In the genomic region with DNA sequence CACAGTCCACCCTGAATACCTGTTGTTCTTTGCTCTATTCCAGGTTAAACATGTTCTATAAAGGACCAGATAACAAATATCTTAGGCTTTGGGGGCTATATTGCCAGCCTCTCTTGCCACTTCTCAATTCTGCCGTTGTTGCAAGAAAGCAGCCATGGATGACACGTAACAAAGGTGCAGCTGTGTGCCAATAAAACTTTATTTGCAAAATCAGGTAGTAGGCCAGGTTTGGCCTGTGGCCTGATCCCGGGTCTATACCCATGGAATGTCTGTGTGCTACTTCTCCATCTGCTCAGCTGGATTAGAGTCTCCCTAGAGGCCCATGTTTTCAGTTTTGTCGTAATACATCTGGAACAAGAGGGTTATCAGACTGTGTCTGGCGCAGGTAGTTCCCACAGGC, we compare ENCODE assay signal across 34 cellular contexts.
"Had no signal": no experiment of that assay in that cellular context is flagged by ENCODE, and none has a peak within 500 bp of the region (broad histone marks: within the 10 kb centered on the region; RNA-seq: fewer than 3 reads in every experiment).

No MANE protein-coding gene starts in this region.

- H3K4me3 Mint-ChIP-seq: activated B cell treated with CpG ODN at 0.5 μM for 24 hours; activated CD8-positive, alpha-beta T cell treated with anti-CD3 and anti-CD28 coated beads for 36 hours; activated naive CD8-positive, alpha-beta T cell; activated T-cell treated with anti-CD3 and anti-CD28 coated beads, Interleukin-2, amount 50 U/mL, for 4 hours; activated T-helper 17 cell treated with anti-CD3 and anti-CD28 coated beads, Interleukin-2, amount 50 U/mL, for 72 hours; central memory CD8-positive, alpha-beta T cell; dendritic cell treated with granulocyte-macrophage colony-stimulating factor and Interleukin-4, amounts not matched to agents 40 ng/mL and 50 ng/mL, for 4 days; T-helper 17 cell; T-helper 2 cell treated with Interferon-gamma antibody and Interleukin-4, amounts not matched to agents 5 μg/mL and 100 μg/mL, for 36 hours had no signal

- H3K9me3 Mint-ChIP-seq: activated B cell treated with CpG ODN at 0.5 μM for 24 hours; activated CD8-positive, alpha-beta T cell treated with anti-CD3 and anti-CD28 coated beads for 36 hours; activated T-cell treated with anti-CD3 and anti-CD28 coated beads, Interleukin-2, amount 50 U/mL, for 4 hours; activated T-helper 17 cell treated with anti-CD3 and anti-CD28 coated beads, Interleukin-2, amount 50 U/mL, for 72 hours; central memory CD8-positive, alpha-beta T cell; dendritic cell treated with granulocyte-macrophage colony-stimulating factor and Interleukin-4, amounts not matched to agents 40 ng/mL and 50 ng/mL, for 4 days; T-helper 2 cell treated with Interferon-gamma antibody and Interleukin-4, amounts not matched to agents 5 μg/mL and 100 μg/mL, for 36 hours had no signal

- H3K27me3 ChIP-seq: brain microvascular endothelial cell had no signal

- H3K4me1 Mint-ChIP-seq: activated B cell treated with CpG ODN at 0.5 μM for 24 hours; activated T-helper 17 cell treated with anti-CD3 and anti-CD28 coated beads, Interleukin-2, amount 50 U/mL, for 72 hours; central memory CD8-positive, alpha-beta T cell; T-helper 17 cell had no signal

- DNase-seq: activated B cell treated with CpG ODN at 0.5 μM for 24 hours; activated CD4-positive, alpha-beta T cell treated with anti-CD3 and anti-CD28 coated beads for 48 hours; activated CD4-positive, alpha-beta T cell treated with anti-CD3 and anti-CD28 coated beads, Interleukin-2, amount 50 U/mL, for 1 hour; activated CD4-positive, alpha-beta T cell treated with anti-CD3 and anti-CD28 coated beads, Interleukin-2, amount 50 U/mL, for 48 hours; activated CD8-positive, alpha-beta memory T cell treated with anti-CD3 and anti-CD28 coated beads for 24 hours; activated CD8-positive, alpha-beta T cell treated with anti-CD3 and anti-CD28 coated beads for 36 hours; activated effector memory CD4-positive, alpha-beta T cell treated with Interleukin-2 at 50 U/mL for 16 hours; activated gamma-delta T cell treated with Interleukin-2 at 50 U/mL for 16 hours; activated naive CD4-positive, alpha-beta T cell treated with anti-CD3 and anti-CD28 coated beads, Interleukin-2, amount 50 U/mL, for 16 hours; activated naive CD4-positive, alpha-beta T cell treated with Interleukin-2 at 50 U/mL for 16 hours; activated T-cell treated with anti-CD3 and anti-CD28 coated beads, Interleukin-2, amount 50 U/mL, for 4 hours; amniotic stem cell; anterior cingulate cortex; brain microvascular endothelial cell; dorsolateral prefrontal cortex; effector memory CD4-positive, alpha-beta T cell; erythroblast; foreskin keratinocyte; gastrocnemius medialis; glutamatergic neuron; heart left ventricle; T-helper 17 cell; T1000; WERI-Rb-1 had no signal

- H3K27ac Mint-ChIP-seq: activated B cell treated with CpG ODN at 0.5 μM for 24 hours; activated CD8-positive, alpha-beta T cell treated with anti-CD3 and anti-CD28 coated beads for 36 hours; activated naive CD8-positive, alpha-beta T cell; activated T-helper 17 cell treated with anti-CD3 and anti-CD28 coated beads, Interleukin-2, amount 50 U/mL, for 72 hours; dendritic cell treated with granulocyte-macrophage colony-stimulating factor and Interleukin-4, amounts not matched to agents 40 ng/mL and 50 ng/mL, for 4 days; T-helper 17 cell; T-helper 2 cell treated with Interferon-gamma antibody and Interleukin-4, amounts not matched to agents 5 μg/mL and 100 μg/mL, for 36 hours had no signal

- H3K4me3 ChIP-seq: coronary artery, dorsolateral prefrontal cortex, esophagus muscularis mucosa, gastrocnemius medialis, heart left ventricle had no signal

- H3K27ac ChIP-seq: brain microvascular endothelial cell, coronary artery, dorsolateral prefrontal cortex, esophagus muscularis mucosa, foreskin keratinocyte, gastrocnemius medialis, heart left ventricle, WERI-Rb-1 had no signal

- FAIRE-seq: astrocyte, bronchial epithelial cell had no signal

- H3K36me3 Mint-ChIP-seq: activated naive CD8-positive, alpha-beta T cell had no signal

- H3K4me1 ChIP-seq: esophagus muscularis mucosa, gastrocnemius medialis, heart left ventricle had no signal

- ATAC-seq: activated CD4-positive, CD25-positive, alpha-beta regulatory T cell treated with anti-CD3 and anti-CD28 coated beads, Interleukin-2, amount 50 U/mL, for 24 hours; activated CD8-positive, alpha-beta T cell treated with anti-CD3 and anti-CD28 coated beads for 36 hours; activated T-cell treated with anti-CD3 and anti-CD28 coated beads, Interleukin-2, amount 50 U/mL, for 4 hours; activated T-helper 17 cell treated with anti-CD3 and anti-CD28 coated beads, Interleukin-2, amount 50 U/mL, for 72 hours; foreskin keratinocyte; gastrocnemius medialis; heart left ventricle; T-helper 17 cell had no signal

- H3K9me3 ChIP-seq: esophagus muscularis mucosa, gastrocnemius medialis, heart left ventricle had no signal

- H3K36me3 ChIP-seq: brain microvascular endothelial cell, esophagus muscularis mucosa, gastrocnemius medialis, heart left ventricle, WERI-Rb-1 had no signal
